Comparison of ENCODE assay signal across 15 cellular contexts in genomic region chr4:186728631-186729271, GRCh38. TPM values are rescaled to one million over a fixed set of nuclear protein-coding genes. Genes with fewer than 3 reads are reported as not detected.
A peak's percentile ranks its signal among the peaks of the same experiment; 100 is the strongest.
DNase-seq lines count a peak whose midpoint lies in the region; ATAC-seq, FAIRE-seq and TF ChIP-seq lines count a peak whose summit lies in the region.
"Had no signal": no experiment of that assay in that cellular context is flagged by ENCODE, and none has a peak within 500 bp of the region (broad histone marks: within the 10 kb centered on the region; RNA-seq: fewer than 3 reads in every experiment).

No MANE protein-coding gene starts in this region.

- WGBS in aorta, 2 donors: 65 to 66% methylated on average over 4 of the region's 4 CpGs

- TF ChIP-seq POLR2A in endothelial cell of umbilical vein (IDR thresholded peaks at IDR 0.05; ENCODE audit: low read depth, low read length): no peak

- H3K36me3 ChIP-seq in endothelial cell of umbilical vein (ENCODE audit: control insufficient read depth in 2 of 2, extremely low read depth in 1 of 2, insufficient read depth in 2 of 2, low read length in 2 of 2): no peaks in the 10 kb centered on the region
- no peaks in the 10 kb centered on the region for H3K36me3 ChIP-seq in mucosa of rectum (ENCODE audit: control insufficient read depth in 2 of 2, insufficient read depth in 2 of 2, low read length in 2 of 2)
- H3K36me3 ChIP-seq in aorta (ENCODE audit: control insufficient read depth in 1 of 2, insufficient read depth in 2 of 2, low read length in 1 of 2): no peaks in the 10 kb centered on the region
- H3K36me3 ChIP-seq: upper lobe of left lung had no signal

- no peak overlapping the region for H3K9ac ChIP-seq in endothelial cell of umbilical vein (replicated peaks; ENCODE audit: extremely low read depth, insufficient read depth, low read length)
- peak overlapping the region in 1 of 2 donors; percentile 30 for H3K9ac ChIP-seq in mucosa of rectum (ENCODE audit: low read depth in 1 of 2, low read length in 2 of 2)

- CTCF ChIA-PET in endothelial cell of umbilical vein (lab: Charles Lee): no interaction called here

- no peak overlapping the region for H3K4me2 ChIP-seq in endothelial cell of umbilical vein (ENCODE audit: insufficient read depth, low read length)

- H3K27me3 ChIP-seq in endothelial cell of umbilical vein (ENCODE audit: control insufficient read depth in 2 of 2, insufficient read depth in 2 of 2, low read length in 2 of 2) (peaks cover 25 to 50% of the 10 kb centered on the region in 2 experiments), mucosa of rectum (ENCODE audit: control insufficient read depth in 2 of 2, insufficient read depth in 2 of 2, low read length in 2 of 2) (no peaks in the 10 kb centered on the region), aorta (ENCODE audit: control insufficient read depth in 1 of 2, insufficient read depth in 2 of 2, low read length in 1 of 2) (no peaks in the 10 kb centered on the region)

- H3K79me2 ChIP-seq in endothelial cell of umbilical vein (ENCODE audit: control insufficient read depth, insufficient read depth, low read length): no peaks in the 10 kb centered on the region

- BruUV-seq in endothelial cell of umbilical vein (replicated peaks; lab: Mats Ljungman, UMichigan): no TSS peak

- H3K9me1 ChIP-seq in endothelial cell of umbilical vein (replicated peaks; ENCODE audit: control insufficient read depth, extremely low read depth, insufficient read depth, low read length): no peaks in the 10 kb centered on the region

- DNase-seq in AG09309 (ENCODE audit: low read depth) (peak; percentile 50), LoVo (ENCODE audit: low spot score) (peak; percentile 85), endothelial cell of umbilical vein (ENCODE audit: low read depth, low spot score) (no peak), aorta (no peak), cardiac septum (ENCODE audit: low spot score) (no peak)
- DNase-seq: activated CD4-positive, alpha-beta T cell treated with anti-CD3 and anti-CD28 coated beads for 4 hours; activated T-cell treated with anti-CD3 and anti-CD28 coated beads, Interleukin-2, amount 50 U/mL, for 72 hours; DND-41; NCI-H2171 treated with DMSO at 0.1 percent for 48 hours; T-cell; upper lobe of left lung had no signal

- TF ChIP-seq CTCF in AG09309 (IDR thresholded peaks at IDR 0.05; ENCODE audit: control insufficient read depth, insufficient read depth, low read depth, low read length, missing control alignments): no peak
- TF ChIP-seq CTCF in endothelial cell of umbilical vein (IDR thresholded peaks at IDR 0.05; ENCODE audit: extremely low read depth in 1 of 2, insufficient read depth in 1 of 2, low read depth in 1 of 2, low read length in 2 of 2): no peak

- H3K27ac ChIP-seq in endothelial cell of umbilical vein (ENCODE audit: insufficient read depth, low read depth, low read length) (no peak overlapping the region), mucosa of rectum (ENCODE audit: low read depth in 2 of 2, low read length in 2 of 2) (peak overlapping the region; percentile 3 to 25), aorta (ENCODE audit: low read depth in 1 of 2, low read length in 2 of 2) (no peak overlapping the region)
- H3K27ac ChIP-seq: upper lobe of left lung had no signal

- POLR2A ChIA-PET in endothelial cell of umbilical vein (lab: Charles Lee): no interaction called here

- ATAC-seq in GM21825 (IDR thresholded peaks at IDR 0.05; ENCODE audit: unreplicated experiment) (no peak), HG03025 (IDR thresholded peaks at IDR 0.05; ENCODE audit: low FRiP score, unreplicated experiment) (no peak), aorta (ENCODE audit: low FRiP score) (no peak)
- ATAC-seq: activated T-cell treated with anti-CD3 and anti-CD28 coated beads, Interleukin-2, amount 50 U/mL, for 72 hours; T-cell had no signal

- no peak overlapping the region for H2AFZ ChIP-seq in endothelial cell of umbilical vein (ENCODE audit: low read depth, low read length)

- H3K9me3 ChIP-seq in endothelial cell of umbilical vein (replicated peaks; ENCODE audit: control insufficient read depth, insufficient read depth, low read length) (no peaks in the 10 kb centered on the region), mucosa of rectum (ENCODE audit: control insufficient read depth in 2 of 2, low read length in 2 of 2) (no peaks in the 10 kb centered on the region), aorta (ENCODE audit: control insufficient read depth, low read length) (no peaks in the 10 kb centered on the region)
- H3K9me3 ChIP-seq: upper lobe of left lung had no signal

- dilution Hi-C loops in endothelial cell of umbilical vein (cut with MboI; ENCODE audit: extremely low pct_ligation_motif_present, low sequenced_read_pairs): no loop called here

- FAIRE-seq in endothelial cell of umbilical vein (lab: Jason Lieb, UNC): no peak

- H4K20me1 ChIP-seq in endothelial cell of umbilical vein (replicated peaks; ENCODE audit: control insufficient read depth, extremely low read depth, insufficient read depth, low read length): no peaks in the 10 kb centered on the region

- H3K4me3 ChIP-seq in AG09309 (ENCODE audit: control insufficient read depth, low read depth, low read length) (no peak overlapping the region), endothelial cell of umbilical vein (replicated peaks in 1 of 3; ENCODE audit: insufficient read depth in 1 of 3, low read depth in 1 of 3, low read length in 3 of 3) (no peak overlapping the region), mucosa of rectum (ENCODE audit: low read length in 2 of 2) (peak overlapping the region; percentile 13 to 83), aorta (ENCODE audit: low read length in 2 of 2) (no peak overlapping the region)
- H3K4me3 ChIP-seq: lung, upper lobe of left lung had no signal

- intact Hi-C loops in endothelial cell of umbilical vein (cut with micrococcal nuclease): loop anchor here (10.0 kb wide), 1 partner anchor 356 kb away; no protein-coding TSS in a partner anchor
- intact Hi-C loops in aorta (cut with DNase I): loop anchor here (5.0 to 10.0 kb wide), 7 partner anchors 116 to 1644 kb away; no protein-coding TSS in a partner anchor
- intact Hi-C loops in cardiac septum (cut with DNase I): loop anchor here (5.0 kb wide), 3 partner anchors 219 to 879 kb away; no protein-coding TSS in a partner anchor

- H3K4me1 ChIP-seq in endothelial cell of umbilical vein (ENCODE audit: control insufficient read depth, extremely low read depth, insufficient read depth, low read length) (peaks cover 32% of the 10 kb centered on the region), mucosa of rectum (ENCODE audit: control insufficient read depth in 2 of 2, insufficient read depth in 2 of 2, low read length in 2 of 2) (peaks cover 4 to 8% of the 10 kb centered on the region in 2 donors), aorta (ENCODE audit: control insufficient read depth in 1 of 2, insufficient read depth in 2 of 2, low read length in 2 of 2) (no peaks in the 10 kb centered on the region)

TF ChIP-seq in endothelial cell of umbilical vein, 7 proteins besides CTCF, POLR2A, EP300 and RAD21:
- no peak for TF ChIP-seq GATA2 (IDR thresholded peaks at IDR 0.05; ENCODE audit: insufficient read depth, insufficient read length, low read depth, low read length)
- peak; percentile 54 for TF ChIP-seq FOS (IDR thresholded peaks at IDR 0.05; ENCODE audit: borderline replicate concordance, insufficient read depth, low read length)

RNA-seq across cellular contexts. Expression of gene FAT1, which starts 5.1 kb away (rescaled TPM):
- total RNA-seq in endothelial cell of umbilical vein (8.6 and 9.2 TPM in 2 replicates), aorta (100 to 1,000 TPM in 1 of 2 donors, 10 to 100 TPM in 1; 95.3 to 106 TPM), cardiac septum (90.7 TPM)
- polyA plus RNA-seq in endothelial cell of umbilical vein (9.8 and 10.4 TPM in 2 replicates), aorta (10 to 100 TPM; 23.5 to 41.2 TPM)
- 8.7 and 9.1 TPM in 2 replicates for polyA plus RNA-seq in endothelial cell of umbilical vein (2011; cell fraction: cytosol; rRNA removed)
- polyA plus RNA-seq in endothelial cell of umbilical vein (2011; cell fraction: nucleus; rRNA removed): 18.6 and 25.1 TPM in 2 replicates
- polyA plus RNA-seq in endothelial cell of umbilical vein (2012): 6.4 and 6.9 TPM in 2 replicates
- polyA minus RNA-seq in endothelial cell of umbilical vein: 105 and 107 TPM in 2 replicates
- polyA minus RNA-seq in endothelial cell of umbilical vein (2011; cell fraction: cytosol; rRNA and poly(A)+ RNA removed): 75.8 TPM
- 55.9 and 66.5 TPM in 2 replicates for polyA minus RNA-seq in endothelial cell of umbilical vein (2011; cell fraction: nucleus; rRNA and poly(A)+ RNA removed)

Comparison
In these comparisons a context has a peak if more than half of its experiments do, and no peak if none do; other contexts are left out.
1. DNase-seq: peak in AG09309 (single experiment) and LoVo (single experiment); none in endothelial cell of umbilical vein (single experiment), aorta (0 of 2) and cardiac septum (single experiment).
2. H3K4me3 ChIP-seq: peak in mucosa of rectum (2 of 2); none in AG09309 (single experiment), endothelial cell of umbilical vein (0 of 3) and aorta (0 of 2).
3. H3K27ac ChIP-seq: peak in mucosa of rectum (2 of 2); none in endothelial cell of umbilical vein (single experiment) and aorta (0 of 2).